In genomic region chr6:50185006-50185405, GRCh38 we compare ENCODE assay signal across 11 cellular contexts.
DNase-seq lines count a peak whose midpoint lies in the region; ATAC-seq and TF ChIP-seq lines count a peak whose summit lies in the region.
"Had no signal": no experiment of that assay in that cellular context is flagged by ENCODE, and none has a peak within 500 bp of the region (broad histone marks: within the 10 kb centered on the region; RNA-seq: fewer than 3 reads in every experiment).

No MANE protein-coding gene starts in this region.

- no peak overlapping the region for H3K27ac ChIP-seq in DND-41 (ENCODE audit: low read length)
- H3K27ac ChIP-seq in right lobe of liver: no peak overlapping the region

- TF ChIP-seq CTCF in DND-41 (IDR thresholded peaks at IDR 0.05; ENCODE audit: borderline replicate concordance, extremely low read depth, low read length, poor library complexity, severe bottlenecking) (peak; percentile 43), right lobe of liver (IDR thresholded peaks at IDR 0.05) (peak in 3 of 4 donors; percentile 4 to 27 (median 7)), Calu3 (IDR thresholded peaks at IDR 0.05; ENCODE audit: unreplicated experiment) (no peak)

- no peaks in the 10 kb centered on the region for H3K4me1 Mint-ChIP-seq in stimulated activated naive B cell treated with anti-CD40 and anti-IgM and Interleukin-4, amounts not matched to agents 10 μg/mL and 1 μg/mL and 100 μg/mL, for 72 hours
- no peaks in the 10 kb centered on the region for H3K4me1 Mint-ChIP-seq in Calu3 (ENCODE audit: low read depth, unreplicated experiment)
- H3K4me1 Mint-ChIP-seq: central memory CD8-positive, alpha-beta T cell; stimulated activated memory B cell treated with anti-CD40 and anti-IgM and Interleukin-4, amounts not matched to agents 10 μg/mL and 1 μg/mL and 100 μg/mL, for 72 hours had no signal

- H3K9me3 ChIP-seq in DND-41 (ENCODE audit: insufficient read depth, low read length, severe bottlenecking) (no peaks in the 10 kb centered on the region), right lobe of liver (no peaks in the 10 kb centered on the region)

- no peaks in the 10 kb centered on the region for H3K27me3 ChIP-seq in DND-41 (ENCODE audit: insufficient read depth, low read length, poor library complexity)
- H3K27me3 ChIP-seq in right lobe of liver: no peaks in the 10 kb centered on the region

- CTCF ChIA-PET in Calu3 (lab: Charles Lee): no interaction called here

- no peak for TF ChIP-seq POLR2A in right lobe of liver (IDR thresholded peaks at IDR 0.05)

- no peak overlapping the region for H3K27ac Mint-ChIP-seq in stimulated activated naive B cell treated with anti-CD40 and anti-IgM and Interleukin-4, amounts not matched to agents 10 μg/mL and 1 μg/mL and 100 μg/mL, for 72 hours
- no peak overlapping the region for H3K27ac Mint-ChIP-seq in Calu3 (ENCODE audit: unreplicated experiment)
- H3K27ac Mint-ChIP-seq: activated T-helper 2 cell treated with anti-CD3 and anti-CD28 coated beads, Interferon-gamma antibody, Interleukin-2, Interleukin-4, amounts not matched to agents 10 μg/mL and 5 μg/mL and 100 μg/mL, durations not matched to agents 14 hours and 24 hours and 36 hours; stimulated activated memory B cell treated with anti-CD40 and anti-IgM and Interleukin-4, amounts not matched to agents 10 μg/mL and 1 μg/mL and 100 μg/mL, for 72 hours had no signal

- no peaks in the 10 kb centered on the region for H3K4me1 ChIP-seq in DND-41 (ENCODE audit: insufficient read depth, low read length)
- no peaks in the 10 kb centered on the region for H3K4me1 ChIP-seq in right lobe of liver

- DNase-seq in DND-41 (no peak), SK-N-DZ (ENCODE audit: low spot score) (peak; percentile 41), right lobe of liver (no peak), sciatic nerve (ENCODE audit: low spot score) (no peak), Calu3 (no peak)
- DNase-seq in stimulated activated naive B cell treated with anti-CD40 and anti-IgM and Interleukin-4, amounts not matched to agents 10 μg/mL and 1 μg/mL and 100 μg/mL, for 72 hours: no peak
- DNase-seq in stimulated activated CD8-positive, alpha-beta memory T cell treated with anti-CD3 and anti-CD28 coated beads, Interleukin-4, amount 100 ng/mL, for 48 hours: no peak

- H3K4me2 ChIP-seq in DND-41 (ENCODE audit: insufficient read depth, low read length): no peak overlapping the region

- ATAC-seq in DND-41 (ENCODE audit: insufficient read depth, low read depth) (no peak), HG02885 (IDR thresholded peaks at IDR 0.05; ENCODE audit: poor library complexity, unreplicated experiment) (peak; percentile 51), right lobe of liver (peak in 2 of 4 donors; percentile 28 to 39), sciatic nerve (no peak)
- no peak for ATAC-seq in stimulated activated naive B cell treated with anti-CD40 and anti-IgM and Interleukin-4, amounts not matched to agents 10 μg/mL and 1 μg/mL and 100 μg/mL, for 72 hours (replicated peaks)
- ATAC-seq: stimulated activated memory B cell treated with anti-CD40 and anti-IgM and Interleukin-4, amounts not matched to agents 10 μg/mL and 1 μg/mL and 100 μg/mL, for 72 hours had no signal

- H3K9ac ChIP-seq in DND-41 (ENCODE audit: low read depth, low read length): no peak overlapping the region

- no peaks in the 10 kb centered on the region for H3K27me3 Mint-ChIP-seq in stimulated activated naive B cell treated with anti-CD40 and anti-IgM and Interleukin-4, amounts not matched to agents 10 μg/mL and 1 μg/mL and 100 μg/mL, for 72 hours
- no peaks in the 10 kb centered on the region for H3K27me3 Mint-ChIP-seq in Calu3 (ENCODE audit: unreplicated experiment)
- H3K27me3 Mint-ChIP-seq: central memory CD8-positive, alpha-beta T cell; stimulated activated memory B cell treated with anti-CD40 and anti-IgM and Interleukin-4, amounts not matched to agents 10 μg/mL and 1 μg/mL and 100 μg/mL, for 72 hours had no signal

- no peaks in the 10 kb centered on the region for H3K79me2 ChIP-seq in DND-41 (ENCODE audit: insufficient read depth, low read length)

- H3K36me3 ChIP-seq in DND-41 (ENCODE audit: insufficient read depth, low read length): no peaks in the 10 kb centered on the region
- no peaks in the 10 kb centered on the region for H3K36me3 ChIP-seq in right lobe of liver

- intact Hi-C loops in right lobe of liver (cut with DNase I): no loop called here
- intact Hi-C loops in sciatic nerve (cut with DNase I): no loop called here
- intact Hi-C loops in Calu3 (cut with micrococcal nuclease; ENCODE audit: unreplicated experiment): no loop called here

- no peaks in the 10 kb centered on the region for H4K20me1 ChIP-seq in DND-41 (ENCODE audit: insufficient read depth, low read length)

- BruUV-seq in Calu3 (replicated peaks; lab: Mats Ljungman, UMichigan): no TSS peak

- no peak overlapping the region for H2AFZ ChIP-seq in DND-41 (ENCODE audit: low read depth, low read length)

- peaks cover 0 to 1% of the 10 kb centered on the region in 2 donors for H3K36me3 Mint-ChIP-seq in stimulated activated naive B cell treated with anti-CD40 and anti-IgM and Interleukin-4, amounts not matched to agents 10 μg/mL and 1 μg/mL and 100 μg/mL, for 72 hours
- no peaks in the 10 kb centered on the region for H3K36me3 Mint-ChIP-seq in Calu3 (ENCODE audit: insufficient read depth, unreplicated experiment)
- H3K36me3 Mint-ChIP-seq: stimulated activated memory B cell treated with anti-CD40 and anti-IgM and Interleukin-4, amounts not matched to agents 10 μg/mL and 1 μg/mL and 100 μg/mL, for 72 hours had no signal

- 29% methylated on average over 3 of the region's 3 CpGs for WGBS in right lobe of liver (ENCODE audit: insufficient coverage, low coverage, low lambda C conversion rate, missing lambda C conversion rate)

- H3K9me3 Mint-ChIP-seq in stimulated activated naive B cell treated with anti-CD40 and anti-IgM and Interleukin-4, amounts not matched to agents 10 μg/mL and 1 μg/mL and 100 μg/mL, for 72 hours: peaks cover 0 to 2% of the 10 kb centered on the region in 2 donors
- H3K9me3 Mint-ChIP-seq in Calu3 (ENCODE audit: low read depth, unreplicated experiment): no peaks in the 10 kb centered on the region

- no peak overlapping the region for H3K4me3 Mint-ChIP-seq in stimulated activated naive B cell treated with anti-CD40 and anti-IgM and Interleukin-4, amounts not matched to agents 10 μg/mL and 1 μg/mL and 100 μg/mL, for 72 hours
- H3K4me3 Mint-ChIP-seq in Calu3 (ENCODE audit: low read depth, unreplicated experiment): no peak overlapping the region
- H3K4me3 Mint-ChIP-seq: central memory CD8-positive, alpha-beta T cell; stimulated activated memory B cell treated with anti-CD40 and anti-IgM and Interleukin-4, amounts not matched to agents 10 μg/mL and 1 μg/mL and 100 μg/mL, for 72 hours had no signal

- H3K4me3 ChIP-seq in DND-41 (ENCODE audit: low read depth in 1 of 2, low read length in 2 of 2) (no peak overlapping the region), right lobe of liver (no peak overlapping the region)
